In genomic region chr17:55778389-55779118, GRCh38 we compare ENCODE assay signal across 3 cellular contexts.
A peak's percentile ranks its signal among the peaks of the same experiment; 100 is the strongest.
TF ChIP-seq lines count a peak whose summit lies in the region.

No MANE protein-coding gene starts in this region.

TF ChIP-seq in HepG2, 621 proteins besides CTCF, POLR2A, EP300 and RAD21:
- no peak for TF ChIP-seq PHF21A (CRISPR knock-in tag; IDR thresholded peaks at IDR 0.05)
- TF ChIP-seq YEATS4 (CRISPR knock-in tag; IDR thresholded peaks at IDR 0.05; ENCODE audit: borderline replicate concordance), result no peak
- TF ChIP-seq ZSCAN21 (CRISPR knock-in tag; IDR thresholded peaks at IDR 0.05; ENCODE audit: borderline replicate concordance), result no peak
- no peak for TF ChIP-seq MXD4 (CRISPR knock-in tag; IDR thresholded peaks at IDR 0.05)
- TF ChIP-seq LCORL (IDR thresholded peaks at IDR 0.05), result no peak
- TF ChIP-seq LCORL (CRISPR knock-in tag; IDR thresholded peaks at IDR 0.05), result no peak
- no peak for TF ChIP-seq TAF15 (IDR thresholded peaks at IDR 0.05; ENCODE audit: low read depth, low read length, poor library complexity, severe bottlenecking)
- TF ChIP-seq MAFF (IDR thresholded peaks at IDR 0.05; ENCODE audit: low read depth, low read length), result peak; percentile 53
- TF ChIP-seq NR2F1 (CRISPR knock-in tag; IDR thresholded peaks at IDR 0.05), result no peak
- no peak for TF ChIP-seq DZIP1 (CRISPR knock-in tag; IDR thresholded peaks at IDR 0.05)
- TF ChIP-seq HBP1 (CRISPR knock-in tag; IDR thresholded peaks at IDR 0.05; ENCODE audit: low read depth), result no peak
- no peak for TF ChIP-seq EEA1 (CRISPR knock-in tag; IDR thresholded peaks at IDR 0.05; ENCODE audit: borderline replicate concordance)
- TF ChIP-seq MAFK (conservative IDR thresholded peaks at IDR 0.05 in 1 of 2, IDR thresholded peaks at IDR 0.05 in 1 of 2; ENCODE audit: low read length in 2 of 2), result peak; percentile 62 to 63
- no peak for TF ChIP-seq SP1 (IDR thresholded peaks at IDR 0.05)
- no peak for TF ChIP-seq SP1 (CRISPR knock-in tag; IDR thresholded peaks at IDR 0.05)
- TF ChIP-seq ZNF280B (CRISPR knock-in tag; IDR thresholded peaks at IDR 0.05; ENCODE audit: borderline replicate concordance), result no peak
- TF ChIP-seq KAT2B (IDR thresholded peaks at IDR 0.05; ENCODE audit: borderline replicate concordance, low read depth, low read length), result no peak
- no peak for TF ChIP-seq MTF2 (CRISPR knock-in tag; IDR thresholded peaks at IDR 0.05; ENCODE audit: borderline replicate concordance)

TF ChIP-seq in Ishikawa, 13 proteins besides CTCF, POLR2A, EP300 and RAD21:
- TF ChIP-seq FOXM1 (IDR thresholded peaks at IDR 0.05; ENCODE audit: borderline replicate concordance, low read depth) (peak; percentile 73; the same call in 1 of the 2 replicates), YY1 (IDR thresholded peaks at IDR 0.05; ENCODE audit: low read depth) (no peak), REST (IDR thresholded peaks at IDR 0.05; ENCODE audit: low read depth) (no peak), TAF1 (IDR thresholded peaks at IDR 0.05; ENCODE audit: low read depth) (no peak), TEAD4 (IDR thresholded peaks at IDR 0.05) (peak; percentile 44; the same call in 1 of the 2 replicates), USF1 (IDR thresholded peaks at IDR 0.05) (no peak), EGR1 (IDR thresholded peaks at IDR 0.05) (no peak), MAX (IDR thresholded peaks at IDR 0.05) (no peak), NFIC (IDR thresholded peaks at IDR 0.05) (peak; percentile 76), CEBPB (IDR thresholded peaks at IDR 0.05) (no peak), CREB1 (IDR thresholded peaks at IDR 0.05; ENCODE audit: low read depth) (no peak), ZBTB7A (IDR thresholded peaks at IDR 0.05; ENCODE audit: low read depth) (no peak), TCF12 (IDR thresholded peaks at IDR 0.05; ENCODE audit: low read depth) (peak; percentile 77)

TF ChIP-seq in K562, 482 proteins besides CTCF, POLR2A, EP300 and RAD21:
- TF ChIP-seq CAMTA2 (CRISPR knock-in tag; conservative IDR thresholded peaks at IDR 0.05), result no peak
- peak; percentile 34 for TF ChIP-seq C11orf30 (IDR thresholded peaks at IDR 0.05; ENCODE audit: low read depth)
- no peak for TF ChIP-seq ZNF253 (CRISPR knock-in tag; conservative IDR thresholded peaks at IDR 0.05)
- no peak for TF ChIP-seq ATF2 (CRISPR knock-in tag; IDR thresholded peaks at IDR 0.05)
- no peak for TF ChIP-seq MTA3 (IDR thresholded peaks at IDR 0.05; ENCODE audit: borderline replicate concordance)
- 0 out of 2 replicates have a peak, but pooled peaks have one; percentile 16 for TF ChIP-seq ZNF316 (IDR thresholded peaks at IDR 0.05)
- TF ChIP-seq MLLT1 (IDR thresholded peaks at IDR 0.05), result no peak
- no peak for TF ChIP-seq NCOR1 (IDR thresholded peaks at IDR 0.05)
